In genomic region chr4:986949-987688, GRCh38 we compare ENCODE assay signal across 8 cellular contexts. TPM values are rescaled to one million over a fixed set of nuclear protein-coding genes. Genes with fewer than 3 reads are reported as not detected.
DNase-seq lines count a peak whose midpoint lies in the region; ATAC-seq and TF ChIP-seq lines count a peak whose summit lies in the region.

IDUA (plus strand) TSS chr4:987044; CDS start chr4:987085, 41 bp downstream.

- peak within 1 kb of the TSS; percentile 83 for H3K9ac ChIP-seq in NT2/D1 (ENCODE audit: insufficient read length, low read depth)

- peaks cover 14% of the 10 kb centered on the region for H3K27me3 ChIP-seq in NT2/D1 (ENCODE audit: insufficient read depth, insufficient read length)

- H3K4me1 ChIP-seq in NT2/D1 (ENCODE audit: insufficient read depth, insufficient read length) = peaks cover 9% of the 10 kb centered on the region

- TF ChIP-seq CTCF in AG09309 (IDR thresholded peaks at IDR 0.05; ENCODE audit: control insufficient read depth, insufficient read depth, low read depth, low read length, missing control alignments) (peak; percentile 45), epithelial cell of esophagus (IDR thresholded peaks at IDR 0.05; ENCODE audit: insufficient read depth, low read depth, low read length, missing control alignments) (peak; percentile 23)

- H3K36me3 ChIP-seq in NT2/D1 (ENCODE audit: insufficient read depth, insufficient read length, low read length) = peaks cover 7% of the 10 kb centered on the region

- DNase-seq in AG09309 (ENCODE audit: low read depth) (no peak), NT2/D1 (ENCODE audit: low read depth, low spot score) (no peak), epithelial cell of esophagus (ENCODE audit: low read depth) (peak; percentile 89), mucosa of gallbladder (ENCODE audit: low spot score) (peak; percentile 82)
- DNase-seq in activated CD8-positive, alpha-beta memory T cell treated with anti-CD3 and anti-CD28 coated beads, Interleukin-2, amount 50 U/mL, for 48 hours = peak; percentile 92
- DNase-seq in stimulated activated CD8-positive, alpha-beta memory T cell treated with anti-CD3 and anti-CD28 coated beads, Interleukin-4, amount 100 ng/mL, for 24 hours (ENCODE audit: low read depth) = peak; percentile 81

- ATAC-seq in GM18868 (IDR thresholded peaks at IDR 0.05; ENCODE audit: unreplicated experiment) (peak; percentile 83), HG03139 (IDR thresholded peaks at IDR 0.05; ENCODE audit: unreplicated experiment) (peak; percentile 65)

- no peaks in the 10 kb centered on the region for H3K9me3 ChIP-seq in NT2/D1 (ENCODE audit: insufficient read depth, low read length)

- H3K4me3 ChIP-seq in AG09309 (ENCODE audit: control insufficient read depth, low read depth, low read length) (peak within 1 kb of the TSS; percentile 64), NT2/D1 (ENCODE audit: insufficient read length, low read depth) (peak within 1 kb of the TSS; percentile 67), epithelial cell of esophagus (ENCODE audit: low read length) (peak within 1 kb of the TSS; percentile 53)

RNA-seq across cellular contexts. Expression of gene IDUA, which starts in this region (rescaled TPM):
- total RNA-seq in mucosa of gallbladder = 93.0 TPM

Comparison
In these comparisons a context has a peak if more than half of its experiments do, and no peak if none do; other contexts are left out.
1. DNase-seq: peak in activated CD8-positive, alpha-beta memory T cell treated with anti-CD3 and anti-CD28 coated beads, Interleukin-2, amount 50 U/mL, for 48 hours (single experiment), epithelial cell of esophagus (single experiment), mucosa of gallbladder (single experiment) and stimulated activated CD8-positive, alpha-beta memory T cell treated with anti-CD3 and anti-CD28 coated beads, Interleukin-4, amount 100 ng/mL, for 24 hours (single experiment); none in AG09309 (single experiment) and NT2/D1 (single experiment).
2. Peak in every context shown above with its lines, with median percentiles within 50 percentile points of each other: H3K4me3 ChIP-seq.